ENCODE assay signal across 8 cellular contexts in the genomic region with DNA sequence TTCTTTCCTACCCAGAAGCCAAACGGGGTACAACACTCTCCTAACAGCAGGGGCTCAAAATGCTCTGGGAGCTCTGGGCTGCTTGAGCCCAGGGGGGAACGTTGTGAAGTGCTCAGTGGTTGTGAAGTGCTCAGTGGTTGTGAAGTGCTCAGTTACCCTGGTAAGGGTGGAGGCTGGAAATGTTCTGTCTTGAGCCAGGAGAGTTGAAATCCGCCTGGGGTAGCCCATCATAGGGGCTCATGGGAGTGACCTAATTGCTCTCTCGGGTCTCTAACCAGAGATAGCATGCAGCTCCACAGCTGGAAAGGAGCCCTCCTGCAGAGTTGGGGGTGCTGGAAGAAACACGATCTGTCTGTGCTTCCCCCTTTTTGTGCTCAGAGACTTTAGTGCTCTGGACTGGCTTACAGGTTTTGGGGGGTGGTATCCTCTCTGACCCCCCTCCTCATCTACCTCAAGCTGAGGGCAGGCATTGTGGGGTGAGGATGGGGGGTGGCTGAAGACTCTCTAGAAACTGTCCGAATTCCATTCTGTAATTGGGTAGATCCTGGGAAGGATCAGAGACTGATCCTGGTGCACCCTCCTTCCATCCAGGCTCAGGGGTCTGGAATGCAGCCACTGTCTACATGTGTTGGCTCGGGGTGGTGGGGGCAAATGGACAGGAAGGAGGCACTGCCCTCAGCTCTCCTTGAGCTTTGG. TPM values are rescaled to one million over a fixed set of nuclear protein-coding genes. Genes with fewer than 3 reads are reported as not detected.
DNase-seq lines count a peak whose midpoint lies in the region; ATAC-seq and TF ChIP-seq lines count a peak whose summit lies in the region.

No MANE protein-coding gene starts in this region.

- H3K9me3 ChIP-seq in CD8-positive, alpha-beta T cell (ENCODE audit: low read length) = no peaks in the 10 kb centered on the region
- no peaks in the 10 kb centered on the region for H3K9me3 ChIP-seq in RWPE2 (ENCODE audit: severe bottlenecking)
- no peaks in the 10 kb centered on the region for H3K9me3 ChIP-seq in esophagus muscularis mucosa
- no peaks in the 10 kb centered on the region for H3K9me3 ChIP-seq in osteoblast (ENCODE audit: low read depth, low read length)

- TF ChIP-seq CTCF in CD8-positive, alpha-beta T cell (IDR thresholded peaks at IDR 0.05) = no peak
- TF ChIP-seq CTCF in RWPE2 (IDR thresholded peaks at IDR 0.05; ENCODE audit: poor library complexity, severe bottlenecking) = no peak
- TF ChIP-seq CTCF in esophagus muscularis mucosa (IDR thresholded peaks at IDR 0.05) = no peak
- TF ChIP-seq CTCF in osteoblast (IDR thresholded peaks at IDR 0.05; ENCODE audit: extremely low read depth, low read depth, low read length) = no peak

- no peaks in the 10 kb centered on the region for H3K27me3 ChIP-seq in CD8-positive, alpha-beta T cell (ENCODE audit: insufficient read depth, low read length)
- H3K27me3 ChIP-seq in RWPE2 (ENCODE audit: insufficient read depth, poor library complexity, severe bottlenecking) (no peaks in the 10 kb centered on the region), esophagus muscularis mucosa (peaks cover 0 to 6% (median 0%) of the 10 kb centered on the region in 4 donors), osteoblast (ENCODE audit: insufficient read depth, low read length) (peaks cover 13% of the 10 kb centered on the region)

- no peaks in the 10 kb centered on the region for H3K36me3 ChIP-seq in CD8-positive, alpha-beta T cell (ENCODE audit: insufficient read depth, low read length)
- H3K36me3 ChIP-seq in RWPE2 (ENCODE audit: low read depth) = peaks cover 25% of the 10 kb centered on the region
- H3K36me3 ChIP-seq in esophagus muscularis mucosa = peaks cover 0 to 1% (median 0%) of the 10 kb centered on the region in 4 donors
- no peaks in the 10 kb centered on the region for H3K36me3 ChIP-seq in osteoblast (ENCODE audit: insufficient read depth, low read length)

- H3K4me3 ChIP-seq in CD8-positive, alpha-beta T cell (ENCODE audit: low read depth, low read length) = no peak overlapping the region
- H3K4me3 ChIP-seq in RWPE2 (ENCODE audit: severe bottlenecking) (peak overlapping the region; percentile 91), esophagus muscularis mucosa (peak overlapping the region; percentile 65 to 79 (median 70)), osteoblast (ENCODE audit: insufficient read depth, low read length) (peak overlapping the region; percentile 77)

- peaks cover 19% of the 10 kb centered on the region for H3K4me1 Mint-ChIP-seq in CD8-positive, alpha-beta T cell (ENCODE audit: low read depth)

- WGBS in esophagus muscularis mucosa = 36% methylated on average over 6 of the region's 7 CpGs

- H3K9me3 Mint-ChIP-seq in CD8-positive, alpha-beta T cell = no peaks in the 10 kb centered on the region

- TF ChIP-seq EP300 in esophagus muscularis mucosa (IDR thresholded peaks at IDR 0.05) = no peak

- intact Hi-C loops in CD8-positive, alpha-beta T cell (cut with DNase I, micrococcal nuclease) = no loop called here
- intact Hi-C loops in esophagus muscularis mucosa (cut with DNase I) = loop anchor here (2.0 kb wide), 1 partner anchor 63 kb away; no protein-coding TSS in a partner anchor

- no peak overlapping the region for H2AFZ ChIP-seq in osteoblast (ENCODE audit: low read length)

- H3K79me2 ChIP-seq in osteoblast (ENCODE audit: insufficient read depth, low read length) = peaks cover 33% of the 10 kb centered on the region

- no peak for ATAC-seq in CD8-positive, alpha-beta T cell
- ATAC-seq in RWPE2 (ENCODE audit: low read depth) = no peak
- no peak for ATAC-seq in GM18520 (IDR thresholded peaks at IDR 0.05; ENCODE audit: unreplicated experiment)

- H3K27ac Mint-ChIP-seq in CD8-positive, alpha-beta T cell = no peak overlapping the region

- H3K36me3 Mint-ChIP-seq in CD8-positive, alpha-beta T cell = no peaks in the 10 kb centered on the region

- CTCF ChIA-PET in CD8-positive, alpha-beta T cell (lab: Charles Lee) = interaction anchor here (0.7 to 6.9 kb wide), 2 partner anchors 390 to 452 kb away, joined by 3 to 111 read pairs; no protein-coding TSS in a partner anchor

- POLR2A ChIA-PET in CD8-positive, alpha-beta T cell (lab: Charles Lee) = no interaction called here

- peak in 2 of 7 experiments; percentile 2 to 36 for DNase-seq in CD8-positive, alpha-beta T cell
- DNase-seq in RWPE2 (ENCODE audit: low spot score) (no peak), esophagus muscularis mucosa (ENCODE audit: extremely low spot score) (no peak), osteoblast (ENCODE audit: insufficient read length, low spot score, missing footprints) (peak; percentile 83), SIG-M5 treated with dmso at 0.1 percent for 504 hours (lab: John Stamatoyannopoulos, UW; ENCODE audit: unreplicated experiment) (no peak), islet precursor cell (no peak), AG08395 (ENCODE audit: low spot score) (no peak)

- TF ChIP-seq POLR2A in esophagus muscularis mucosa (IDR thresholded peaks at IDR 0.05; ENCODE audit: low read depth) = no peak

- peaks cover 37% of the 10 kb centered on the region for H4K20me1 ChIP-seq in osteoblast (ENCODE audit: insufficient read depth, low read length)

- peak overlapping the region; percentile 64 for H3K4me3 Mint-ChIP-seq in CD8-positive, alpha-beta T cell

- peak overlapping the region; percentile 76 for H3K4me2 ChIP-seq in osteoblast (ENCODE audit: insufficient read depth, low read length)

- no peak overlapping the region for H3K27ac ChIP-seq in CD8-positive, alpha-beta T cell (ENCODE audit: low read depth, low read length)
- H3K27ac ChIP-seq in RWPE2 (ENCODE audit: poor library complexity, severe bottlenecking) = peak overlapping the region; percentile 83
- peak overlapping the region; percentile 34 to 83 (median 72) for H3K27ac ChIP-seq in esophagus muscularis mucosa (replicated peaks in 1 of 4)
- no peak overlapping the region for H3K27ac ChIP-seq in osteoblast (ENCODE audit: low read depth, low read length)

- H3K27me3 Mint-ChIP-seq in CD8-positive, alpha-beta T cell (ENCODE audit: low read depth) = no peaks in the 10 kb centered on the region

- peaks cover 6% of the 10 kb centered on the region for H3K4me1 ChIP-seq in CD8-positive, alpha-beta T cell (ENCODE audit: insufficient read depth, low read length)
- peaks cover 10% of the 10 kb centered on the region for H3K4me1 ChIP-seq in RWPE2 (ENCODE audit: insufficient read depth, poor library complexity, severe bottlenecking)
- H3K4me1 ChIP-seq in esophagus muscularis mucosa = peaks cover 11 to 53% (median 47%) of the 10 kb centered on the region in 4 donors
- peaks cover 3% of the 10 kb centered on the region for H3K4me1 ChIP-seq in osteoblast (ENCODE audit: insufficient read depth, low read length)

RNA-seq across cellular contexts. Expression of a gene that starts 2.7 kb away (rescaled TPM):
- total RNA-seq in CD8-positive, alpha-beta T cell = 1 to 10 TPM; 4.3 to 4.9 TPM
- 10 to 100 TPM; 16.2 to 37.3 (median 23.9) TPM for total RNA-seq in esophagus muscularis mucosa
- 34.7 and 35.7 TPM in 2 replicates for total RNA-seq in osteoblast

Comparison
In these comparisons a context has a peak if more than half of its experiments do, and no peak if none do; other contexts are left out.
1. H3K27ac ChIP-seq: peak in RWPE2 (single experiment) and esophagus muscularis mucosa (4 of 4); none in CD8-positive, alpha-beta T cell (single experiment) and osteoblast (single experiment).